In the genomic region with DNA sequence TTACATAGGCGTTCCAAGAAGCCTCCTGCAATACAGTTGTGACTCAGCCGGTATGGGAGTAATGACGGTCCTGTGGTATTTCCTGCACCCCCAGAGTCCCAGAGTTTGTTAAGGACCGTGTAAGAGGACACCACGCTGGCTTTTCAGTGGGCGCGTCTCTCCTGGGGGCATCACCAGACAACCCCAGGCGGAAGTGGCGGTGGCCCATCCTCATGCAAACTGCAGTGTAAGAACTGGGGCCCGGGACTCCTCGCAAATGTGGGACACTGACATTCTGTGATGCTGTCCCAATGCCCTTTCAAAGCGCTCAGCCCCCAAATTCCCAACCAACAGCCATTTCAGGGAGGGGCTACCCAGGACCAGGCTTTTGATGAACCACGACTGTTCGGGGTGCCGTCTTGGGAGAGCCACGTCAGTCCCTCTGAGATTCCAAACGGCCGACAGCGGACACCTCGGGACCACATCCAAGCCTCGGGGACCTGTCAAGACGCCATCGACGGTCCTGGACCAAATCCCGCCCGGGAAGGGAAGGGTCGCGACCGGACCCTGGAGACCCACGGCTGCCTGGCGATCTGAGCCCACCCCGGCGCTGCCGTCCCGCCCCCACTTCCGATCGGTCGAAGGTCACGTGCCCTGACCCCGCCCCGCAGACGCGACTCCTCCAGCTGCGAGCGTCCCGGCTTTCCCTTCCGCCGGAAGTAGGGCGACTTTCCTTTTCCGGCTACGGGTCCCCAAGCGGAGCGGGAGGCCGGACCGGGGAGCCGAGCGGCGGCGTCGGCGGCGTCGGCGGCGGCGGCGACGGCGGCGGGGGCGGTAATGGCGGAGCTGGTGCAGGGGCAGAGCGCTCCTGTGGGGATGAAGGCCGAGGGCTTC, we compare ENCODE assay signal across 1 cellular context.
TF ChIP-seq lines count a peak whose summit lies in the region.

A gene with protein sequence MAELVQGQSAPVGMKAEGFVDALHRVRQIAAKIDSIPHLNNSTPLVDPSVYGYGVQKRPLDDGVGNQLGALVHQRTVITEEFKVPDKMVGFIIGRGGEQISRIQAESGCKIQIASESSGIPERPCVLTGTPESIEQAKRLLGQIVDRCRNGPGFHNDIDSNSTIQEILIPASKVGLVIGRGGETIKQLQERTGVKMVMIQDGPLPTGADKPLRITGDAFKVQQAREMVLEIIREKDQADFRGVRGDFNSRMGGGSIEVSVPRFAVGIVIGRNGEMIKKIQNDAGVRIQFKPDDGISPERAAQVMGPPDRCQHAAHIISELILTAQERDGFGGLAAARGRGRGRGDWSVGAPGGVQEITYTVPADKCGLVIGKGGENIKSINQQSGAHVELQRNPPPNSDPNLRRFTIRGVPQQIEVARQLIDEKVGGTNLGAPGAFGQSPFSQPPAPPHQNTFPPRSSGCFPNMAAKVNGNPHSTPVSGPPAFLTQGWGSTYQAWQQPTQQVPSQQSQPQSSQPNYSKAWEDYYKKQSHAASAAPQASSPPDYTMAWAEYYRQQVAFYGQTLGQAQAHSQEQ (plus strand): TSS at position 713 of the 873 bp plus-strand sequence. CDS start 104 bp downstream, at position 817.

TF ChIP-seq in K562, 482 proteins besides CTCF, POLR2A, EP300 and RAD21 (continued from another document and continues in another):
- TF ChIP-seq, protein P1, sequence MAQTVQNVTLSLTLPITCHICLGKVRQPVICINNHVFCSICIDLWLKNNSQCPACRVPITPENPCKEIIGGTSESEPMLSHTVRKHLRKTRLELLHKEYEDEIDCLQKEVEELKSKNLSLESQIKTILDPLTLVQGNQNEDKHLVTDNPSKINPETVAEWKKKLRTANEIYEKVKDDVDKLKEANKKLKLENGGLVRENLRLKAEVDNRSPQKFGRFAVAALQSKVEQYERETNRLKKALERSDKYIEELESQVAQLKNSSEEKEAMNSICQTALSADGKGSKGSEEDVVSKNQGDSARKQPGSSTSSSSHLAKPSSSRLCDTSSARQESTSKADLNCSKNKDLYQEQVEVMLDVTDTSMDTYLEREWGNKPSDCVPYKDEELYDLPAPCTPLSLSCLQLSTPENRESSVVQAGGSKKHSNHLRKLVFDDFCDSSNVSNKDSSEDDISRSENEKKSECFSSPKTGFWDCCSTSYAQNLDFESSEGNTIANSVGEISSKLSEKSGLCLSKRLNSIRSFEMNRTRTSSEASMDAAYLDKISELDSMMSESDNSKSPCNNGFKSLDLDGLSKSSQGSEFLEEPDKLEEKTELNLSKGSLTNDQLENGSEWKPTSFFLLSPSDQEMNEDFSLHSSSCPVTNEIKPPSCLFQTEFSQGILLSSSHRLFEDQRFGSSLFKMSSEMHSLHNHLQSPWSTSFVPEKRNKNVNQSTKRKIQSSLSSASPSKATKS (CRISPR knock-in tag; IDR thresholded peaks at IDR 0.05): no peak
- no peak for TF ChIP-seq ZNF717 (CRISPR knock-in tag; IDR thresholded peaks at IDR 0.05)
- no peak for TF ChIP-seq KLF1 (tag; IDR thresholded peaks at IDR 0.05)
- TF ChIP-seq SREBF2 (CRISPR knock-in tag; IDR thresholded peaks at IDR 0.05): no peak
- no peak for TF ChIP-seq ZNF695 (CRISPR knock-in tag; IDR thresholded peaks at IDR 0.05)
- TF ChIP-seq, protein P2, sequence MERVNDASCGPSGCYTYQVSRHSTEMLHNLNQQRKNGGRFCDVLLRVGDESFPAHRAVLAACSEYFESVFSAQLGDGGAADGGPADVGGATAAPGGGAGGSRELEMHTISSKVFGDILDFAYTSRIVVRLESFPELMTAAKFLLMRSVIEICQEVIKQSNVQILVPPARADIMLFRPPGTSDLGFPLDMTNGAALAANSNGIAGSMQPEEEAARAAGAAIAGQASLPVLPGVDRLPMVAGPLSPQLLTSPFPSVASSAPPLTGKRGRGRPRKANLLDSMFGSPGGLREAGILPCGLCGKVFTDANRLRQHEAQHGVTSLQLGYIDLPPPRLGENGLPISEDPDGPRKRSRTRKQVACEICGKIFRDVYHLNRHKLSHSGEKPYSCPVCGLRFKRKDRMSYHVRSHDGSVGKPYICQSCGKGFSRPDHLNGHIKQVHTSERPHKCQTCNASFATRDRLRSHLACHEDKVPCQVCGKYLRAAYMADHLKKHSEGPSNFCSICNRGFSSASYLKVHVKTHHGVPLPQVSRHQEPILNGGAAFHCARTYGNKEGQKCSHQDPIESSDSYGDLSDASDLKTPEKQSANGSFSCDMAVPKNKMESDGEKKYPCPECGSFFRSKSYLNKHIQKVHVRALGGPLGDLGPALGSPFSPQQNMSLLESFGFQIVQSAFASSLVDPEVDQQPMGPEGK (CRISPR knock-in tag; IDR thresholded peaks at IDR 0.05; ENCODE audit: borderline replicate concordance): no peak
- no peak for TF ChIP-seq BACH1 (tag; IDR thresholded peaks at IDR 0.05)
- TF ChIP-seq ARNT (IDR thresholded peaks at IDR 0.05): no peak
- no peak for TF ChIP-seq TARDBP (IDR thresholded peaks at IDR 0.05)
- TF ChIP-seq ESRRA (IDR thresholded peaks at IDR 0.05; ENCODE audit: borderline replicate concordance, low read depth): peak; percentile 46; the same call in 1 of the 2 replicates
- no peak for TF ChIP-seq STAT5A (IDR thresholded peaks at IDR 0.05; ENCODE audit: borderline replicate concordance, low read length)
- TF ChIP-seq ZNF408 (CRISPR knock-in tag; IDR thresholded peaks at IDR 0.05; ENCODE audit: low read depth): no peak
- peak; percentile 37; the same call in 1 of the 2 replicates for TF ChIP-seq SMARCA4 (IDR thresholded peaks at IDR 0.05)
- TF ChIP-seq, protein P3, sequence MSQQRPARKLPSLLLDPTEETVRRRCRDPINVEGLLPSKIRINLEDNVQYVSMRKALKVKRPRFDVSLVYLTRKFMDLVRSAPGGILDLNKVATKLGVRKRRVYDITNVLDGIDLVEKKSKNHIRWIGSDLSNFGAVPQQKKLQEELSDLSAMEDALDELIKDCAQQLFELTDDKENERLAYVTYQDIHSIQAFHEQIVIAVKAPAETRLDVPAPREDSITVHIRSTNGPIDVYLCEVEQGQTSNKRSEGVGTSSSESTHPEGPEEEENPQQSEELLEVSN (IDR thresholded peaks at IDR 0.05; ENCODE audit: borderline replicate concordance in 1 of 2, extremely low read depth in 1 of 2, insufficient read depth in 1 of 2, insufficient read length in 1 of 2, low read depth in 1 of 2, low read length in 1 of 2, poor library complexity in 1 of 2, severe bottlenecking in 1 of 2): peak; percentile 8 to 81
- TF ChIP-seq, protein P4, sequence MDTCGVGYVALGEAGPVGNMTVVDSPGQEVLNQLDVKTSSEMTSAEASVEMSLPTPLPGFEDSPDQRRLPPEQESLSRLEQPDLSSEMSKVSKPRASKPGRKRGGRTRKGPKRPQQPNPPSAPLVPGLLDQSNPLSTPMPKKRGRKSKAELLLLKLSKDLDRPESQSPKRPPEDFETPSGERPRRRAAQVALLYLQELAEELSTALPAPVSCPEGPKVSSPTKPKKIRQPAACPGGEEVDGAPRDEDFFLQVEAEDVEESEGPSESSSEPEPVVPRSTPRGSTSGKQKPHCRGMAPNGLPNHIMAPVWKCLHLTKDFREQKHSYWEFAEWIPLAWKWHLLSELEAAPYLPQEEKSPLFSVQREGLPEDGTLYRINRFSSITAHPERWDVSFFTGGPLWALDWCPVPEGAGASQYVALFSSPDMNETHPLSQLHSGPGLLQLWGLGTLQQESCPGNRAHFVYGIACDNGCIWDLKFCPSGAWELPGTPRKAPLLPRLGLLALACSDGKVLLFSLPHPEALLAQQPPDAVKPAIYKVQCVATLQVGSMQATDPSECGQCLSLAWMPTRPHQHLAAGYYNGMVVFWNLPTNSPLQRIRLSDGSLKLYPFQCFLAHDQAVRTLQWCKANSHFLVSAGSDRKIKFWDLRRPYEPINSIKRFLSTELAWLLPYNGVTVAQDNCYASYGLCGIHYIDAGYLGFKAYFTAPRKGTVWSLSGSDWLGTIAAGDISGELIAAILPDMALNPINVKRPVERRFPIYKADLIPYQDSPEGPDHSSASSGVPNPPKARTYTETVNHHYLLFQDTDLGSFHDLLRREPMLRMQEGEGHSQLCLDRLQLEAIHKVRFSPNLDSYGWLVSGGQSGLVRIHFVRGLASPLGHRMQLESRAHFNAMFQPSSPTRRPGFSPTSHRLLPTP (IDR thresholded peaks at IDR 0.05; ENCODE audit: borderline replicate concordance, extremely low read depth, insufficient read length): no peak
- no peak for TF ChIP-seq ZNF347 (CRISPR knock-in tag; IDR thresholded peaks at IDR 0.05; ENCODE audit: low read depth)
- TF ChIP-seq, protein P5, sequence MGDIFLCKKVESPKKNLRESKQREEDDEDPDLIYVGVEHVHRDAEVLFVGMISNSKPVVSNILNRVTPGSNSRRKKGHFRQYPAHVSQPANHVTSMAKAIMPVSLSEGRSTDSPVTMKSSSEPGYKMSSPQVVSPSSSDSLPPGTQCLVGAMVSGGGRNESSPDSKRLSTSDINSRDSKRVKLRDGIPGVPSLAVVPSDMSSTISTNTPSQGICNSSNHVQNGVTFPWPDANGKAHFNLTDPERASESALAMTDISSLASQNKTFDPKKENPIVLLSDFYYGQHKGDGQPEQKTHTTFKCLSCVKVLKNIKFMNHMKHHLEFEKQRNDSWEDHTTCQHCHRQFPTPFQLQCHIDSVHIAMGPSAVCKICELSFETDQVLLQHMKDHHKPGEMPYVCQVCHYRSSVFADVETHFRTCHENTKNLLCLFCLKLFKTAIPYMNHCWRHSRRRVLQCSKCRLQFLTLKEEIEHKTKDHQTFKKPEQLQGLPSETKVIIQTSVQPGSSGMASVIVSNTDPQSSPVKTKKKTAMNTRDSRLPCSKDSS (IDR thresholded peaks at IDR 0.05; ENCODE audit: low read depth, partially characterized antibody): no peak
- TF ChIP-seq, protein P6, sequence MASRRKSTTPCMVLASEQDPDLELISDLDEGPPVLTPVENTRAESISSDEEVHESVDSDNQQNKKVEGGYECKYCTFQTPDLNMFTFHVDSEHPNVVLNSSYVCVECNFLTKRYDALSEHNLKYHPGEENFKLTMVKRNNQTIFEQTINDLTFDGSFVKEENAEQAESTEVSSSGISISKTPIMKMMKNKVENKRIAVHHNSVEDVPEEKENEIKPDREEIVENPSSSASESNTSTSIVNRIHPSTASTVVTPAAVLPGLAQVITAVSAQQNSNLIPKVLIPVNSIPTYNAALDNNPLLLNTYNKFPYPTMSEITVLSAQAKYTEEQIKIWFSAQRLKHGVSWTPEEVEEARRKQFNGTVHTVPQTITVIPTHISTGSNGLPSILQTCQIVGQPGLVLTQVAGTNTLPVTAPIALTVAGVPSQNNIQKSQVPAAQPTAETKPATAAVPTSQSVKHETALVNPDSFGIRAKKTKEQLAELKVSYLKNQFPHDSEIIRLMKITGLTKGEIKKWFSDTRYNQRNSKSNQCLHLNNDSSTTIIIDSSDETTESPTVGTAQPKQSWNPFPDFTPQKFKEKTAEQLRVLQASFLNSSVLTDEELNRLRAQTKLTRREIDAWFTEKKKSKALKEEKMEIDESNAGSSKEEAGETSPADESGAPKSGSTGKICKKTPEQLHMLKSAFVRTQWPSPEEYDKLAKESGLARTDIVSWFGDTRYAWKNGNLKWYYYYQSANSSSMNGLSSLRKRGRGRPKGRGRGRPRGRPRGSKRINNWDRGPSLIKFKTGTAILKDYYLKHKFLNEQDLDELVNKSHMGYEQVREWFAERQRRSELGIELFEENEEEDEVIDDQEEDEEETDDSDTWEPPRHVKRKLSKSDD (conservative IDR thresholded peaks at IDR 0.05; ENCODE audit: low read length): no peak
- peak; percentile 95 for TF ChIP-seq EP400 (IDR thresholded peaks at IDR 0.05)
- TF ChIP-seq, protein P7, sequence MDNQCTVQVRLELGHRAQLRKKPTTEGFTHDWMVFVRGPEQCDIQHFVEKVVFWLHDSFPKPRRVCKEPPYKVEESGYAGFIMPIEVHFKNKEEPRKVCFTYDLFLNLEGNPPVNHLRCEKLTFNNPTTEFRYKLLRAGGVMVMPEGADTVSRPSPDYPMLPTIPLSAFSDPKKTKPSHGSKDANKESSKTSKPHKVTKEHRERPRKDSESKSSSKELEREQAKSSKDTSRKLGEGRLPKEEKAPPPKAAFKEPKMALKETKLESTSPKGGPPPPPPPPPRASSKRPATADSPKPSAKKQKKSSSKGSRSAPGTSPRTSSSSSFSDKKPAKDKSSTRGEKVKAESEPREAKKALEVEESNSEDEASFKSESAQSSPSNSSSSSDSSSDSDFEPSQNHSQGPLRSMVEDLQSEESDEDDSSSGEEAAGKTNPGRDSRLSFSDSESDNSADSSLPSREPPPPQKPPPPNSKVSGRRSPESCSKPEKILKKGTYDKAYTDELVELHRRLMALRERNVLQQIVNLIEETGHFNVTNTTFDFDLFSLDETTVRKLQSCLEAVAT (IDR thresholded peaks at IDR 0.05): 0 out of 4 replicates have a peak, but pooled peaks of 1 of the 2 experiments have one; percentile 13
- no peak for TF ChIP-seq HDAC8 (tag; IDR thresholded peaks at IDR 0.05)
- TF ChIP-seq HDAC3 (IDR thresholded peaks at IDR 0.05; ENCODE audit: borderline replicate concordance, partially characterized antibody): no peak
- TF ChIP-seq SUPT5H (IDR thresholded peaks at IDR 0.05): peak; percentile 93
- TF ChIP-seq CEBPG (CRISPR knock-in tag; IDR thresholded peaks at IDR 0.05): 0 out of 2 replicates have a peak, but pooled peaks have one; percentile 16
- no peak for TF ChIP-seq CEBPG (tag; conservative IDR thresholded peaks at IDR 0.05 in 1 of 2, IDR thresholded peaks at IDR 0.05 in 1 of 2)
- TF ChIP-seq, protein P8, sequence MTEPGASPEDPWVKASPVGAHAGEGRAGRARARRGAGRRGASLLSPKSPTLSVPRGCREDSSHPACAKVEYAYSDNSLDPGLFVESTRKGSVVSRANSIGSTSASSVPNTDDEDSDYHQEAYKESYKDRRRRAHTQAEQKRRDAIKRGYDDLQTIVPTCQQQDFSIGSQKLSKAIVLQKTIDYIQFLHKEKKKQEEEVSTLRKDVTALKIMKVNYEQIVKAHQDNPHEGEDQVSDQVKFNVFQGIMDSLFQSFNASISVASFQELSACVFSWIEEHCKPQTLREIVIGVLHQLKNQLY (CRISPR knock-in tag; conservative IDR thresholded peaks at IDR 0.05): 0 out of 4 replicates have a peak, but pooled peaks of 1 of the 2 experiments have one; percentile 47
- TF ChIP-seq NR2C1 (IDR thresholded peaks at IDR 0.05): peak; percentile 84
- TF ChIP-seq NR2C1 (tag; IDR thresholded peaks at IDR 0.05): peak; percentile 89
- peak; percentile 62 for TF ChIP-seq BRD9 (IDR thresholded peaks at IDR 0.05; ENCODE audit: low read depth, partially characterized antibody)
- TF ChIP-seq, protein P9, sequence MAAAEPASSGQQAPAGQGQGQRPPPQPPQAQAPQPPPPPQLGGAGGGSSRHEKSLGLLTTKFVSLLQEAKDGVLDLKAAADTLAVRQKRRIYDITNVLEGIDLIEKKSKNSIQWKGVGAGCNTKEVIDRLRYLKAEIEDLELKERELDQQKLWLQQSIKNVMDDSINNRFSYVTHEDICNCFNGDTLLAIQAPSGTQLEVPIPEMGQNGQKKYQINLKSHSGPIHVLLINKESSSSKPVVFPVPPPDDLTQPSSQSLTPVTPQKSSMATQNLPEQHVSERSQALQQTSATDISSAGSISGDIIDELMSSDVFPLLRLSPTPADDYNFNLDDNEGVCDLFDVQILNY (CRISPR knock-in tag; IDR thresholded peaks at IDR 0.05): no peak
- TF ChIP-seq, protein P10, sequence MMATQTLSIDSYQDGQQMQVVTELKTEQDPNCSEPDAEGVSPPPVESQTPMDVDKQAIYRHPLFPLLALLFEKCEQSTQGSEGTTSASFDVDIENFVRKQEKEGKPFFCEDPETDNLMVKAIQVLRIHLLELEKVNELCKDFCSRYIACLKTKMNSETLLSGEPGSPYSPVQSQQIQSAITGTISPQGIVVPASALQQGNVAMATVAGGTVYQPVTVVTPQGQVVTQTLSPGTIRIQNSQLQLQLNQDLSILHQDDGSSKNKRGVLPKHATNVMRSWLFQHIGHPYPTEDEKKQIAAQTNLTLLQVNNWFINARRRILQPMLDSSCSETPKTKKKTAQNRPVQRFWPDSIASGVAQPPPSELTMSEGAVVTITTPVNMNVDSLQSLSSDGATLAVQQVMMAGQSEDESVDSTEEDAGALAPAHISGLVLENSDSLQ (IDR thresholded peaks at IDR 0.05): peak; percentile 28; the same call in 1 of the 2 replicates
- no peak for TF ChIP-seq ZNF224 (CRISPR knock-in tag; IDR thresholded peaks at IDR 0.05)
- no peak for TF ChIP-seq PCBP2 (IDR thresholded peaks at IDR 0.05; ENCODE audit: low read depth, low read length, poor library complexity, severe bottlenecking)
